Comparison of ENCODE assay signal across 16 cellular contexts in genomic region chr10:132179551-132180392, GRCh38.
"Had no signal": no experiment of that assay in that cellular context is flagged by ENCODE, and none has a peak within 500 bp of the region (broad histone marks: within the 10 kb centered on the region; RNA-seq: fewer than 3 reads in every experiment).

No MANE protein-coding gene starts in this region.

- H3K27ac ChIP-seq: colonic mucosa, foreskin keratinocyte, hepatocyte, tibial artery, upper lobe of left lung, uterus had no signal

- H3K9me3 ChIP-seq: colonic mucosa, tibial artery, upper lobe of left lung, uterus had no signal

- H3K4me3 ChIP-seq: colonic mucosa, hepatocyte, tibial artery, upper lobe of left lung, uterus had no signal

- DNase-seq: colonic mucosa; dermis blood vessel endothelial cell; erythroblast; foreskin keratinocyte; kidney; left cardiac atrium; naive thymus-derived CD8-positive, alpha-beta T cell; small intestine; stimulated activated CD4-positive, alpha-beta T cell treated with anti-CD3 and anti-CD28 coated beads, Interleukin-2, amount 100 ng/mL, for 48 hours; stimulated activated CD8-positive, alpha-beta memory T cell treated with anti-CD3 and anti-CD28 coated beads, Interleukin-4, amount 100 ng/mL, for 48 hours; stimulated activated naive CD8-positive, alpha-beta T cell treated with anti-CD3 and anti-CD28 coated beads, Interleukin-15, Interleukin-2, amounts not matched to agents 100 U/mL and 50 U/mL, for 24 hours; uterus had no signal

- H3K79me2 ChIP-seq: hepatocyte had no signal

- H2AFZ ChIP-seq: hepatocyte had no signal

- H3K4me2 ChIP-seq: hepatocyte had no signal

- ATAC-seq: foreskin keratinocyte; naive thymus-derived CD8-positive, alpha-beta T cell; stimulated activated effector memory CD8-positive, alpha-beta T cell treated with anti-CD3 and anti-CD28 coated beads, Interleukin-12 subunit alpha, Interleukin-12 subunit beta, amount 100 ng/mL, for 72 hours; stimulated activated naive CD8-positive, alpha-beta T cell treated with anti-CD3 and anti-CD28 coated beads, Interleukin-15, Interleukin-2, amounts not matched to agents 100 U/mL and 50 U/mL, for 24 hours had no signal

- H3K27me3 ChIP-seq: colonic mucosa, uterus had no signal

- H3K4me1 ChIP-seq: colonic mucosa, foreskin keratinocyte, tibial artery, uterus had no signal

- H3K36me3 ChIP-seq: colonic mucosa, tibial artery, upper lobe of left lung, uterus had no signal
